8 cellular contexts compared by ENCODE assay signal in genomic region chr16:21953541-21953902, GRCh38. TPM values are rescaled to one million over a fixed set of nuclear protein-coding genes. Genes with fewer than 3 reads are reported as not detected.
DNase-seq lines count a peak whose midpoint lies in the region; ATAC-seq and TF ChIP-seq lines count a peak whose summit lies in the region.

No MANE protein-coding gene starts in this region.

- peak overlapping the region; percentile 91 for H2AFZ ChIP-seq in DND-41 (ENCODE audit: low read depth, low read length)

- peak overlapping the region; percentile 69 to 83 for H3K4me3 ChIP-seq in DND-41 (ENCODE audit: low read depth in 1 of 2, low read length in 2 of 2)
- H3K4me3 ChIP-seq in iPS DF 6.9 (ENCODE audit: low read length) = peak overlapping the region; percentile 91

- DNase-seq in DND-41 = no peak
- DNase-seq in activated T-helper 1 cell treated with anti-CD3 and anti-CD28 coated beads, Interleukin-12 subunit alpha, Interleukin-12 subunit beta, Interleukin-2, Interleukin-4 antibody, amounts not matched to agents 30 ng/mL and 10 ng/mL and 1 ng/mL, durations not matched to agents 14 hours and 24 hours and 36 hours (ENCODE audit: low spot score) = no peak
- no peak for DNase-seq in iPS DF 6.9 (ENCODE audit: low read depth, low spot score)
- no peak for DNase-seq in stimulated activated naive B cell treated with anti-CD40 and anti-IgM and Interleukin-4, amounts not matched to agents 10 μg/mL and 1 μg/mL and 100 μg/mL, for 72 hours
- DNase-seq in NCI-H2029 (lab: John Stamatoyannopoulos, UW) = no peak
- no peak for DNase-seq in COLO668 (lab: John Stamatoyannopoulos, UW; ENCODE audit: unreplicated experiment)
- no peak for DNase-seq in NCI-H1105 treated with DMSO at 0.1 percent for 48 hours (lab: John Stamatoyannopoulos, UW)

- no peaks in the 10 kb centered on the region for H3K9me3 Mint-ChIP-seq in activated T-helper 1 cell treated with anti-CD3 and anti-CD28 coated beads, Interleukin-12 subunit alpha, Interleukin-12 subunit beta, Interleukin-2, Interleukin-4 antibody, amounts not matched to agents 30 ng/mL and 10 ng/mL and 1 ng/mL, durations not matched to agents 14 hours and 24 hours and 36 hours
- H3K9me3 Mint-ChIP-seq in stimulated activated naive B cell treated with anti-CD40 and anti-IgM and Interleukin-4, amounts not matched to agents 10 μg/mL and 1 μg/mL and 100 μg/mL, for 72 hours = no peaks in the 10 kb centered on the region

- WGBS in iPS DF 6.9 (ENCODE audit: insufficient coverage, insufficient read length) = no CpG with 5 or more reads among the region's 15 CpGs

- H3K4me1 Mint-ChIP-seq in activated T-helper 1 cell treated with anti-CD3 and anti-CD28 coated beads, Interleukin-12 subunit alpha, Interleukin-12 subunit beta, Interleukin-2, Interleukin-4 antibody, amounts not matched to agents 30 ng/mL and 10 ng/mL and 1 ng/mL, durations not matched to agents 14 hours and 24 hours and 36 hours (ENCODE audit: low read depth) = peaks cover 51% of the 10 kb centered on the region
- peaks cover 22 to 44% of the 10 kb centered on the region in 2 donors for H3K4me1 Mint-ChIP-seq in stimulated activated naive B cell treated with anti-CD40 and anti-IgM and Interleukin-4, amounts not matched to agents 10 μg/mL and 1 μg/mL and 100 μg/mL, for 72 hours

- peak overlapping the region; percentile 96 for H3K27ac ChIP-seq in DND-41 (ENCODE audit: low read length)
- no peak overlapping the region for H3K27ac ChIP-seq in iPS DF 6.9 (ENCODE audit: low read length)

- peaks cover 25% of the 10 kb centered on the region for H3K36me3 Mint-ChIP-seq in activated T-helper 1 cell treated with anti-CD3 and anti-CD28 coated beads, Interleukin-12 subunit alpha, Interleukin-12 subunit beta, Interleukin-2, Interleukin-4 antibody, amounts not matched to agents 30 ng/mL and 10 ng/mL and 1 ng/mL, durations not matched to agents 14 hours and 24 hours and 36 hours (ENCODE audit: low read depth)
- peaks cover 13 to 20% of the 10 kb centered on the region in 2 donors for H3K36me3 Mint-ChIP-seq in stimulated activated naive B cell treated with anti-CD40 and anti-IgM and Interleukin-4, amounts not matched to agents 10 μg/mL and 1 μg/mL and 100 μg/mL, for 72 hours

- H4K20me1 ChIP-seq in DND-41 (ENCODE audit: insufficient read depth, low read length) = peaks cover 26% of the 10 kb centered on the region

- H3K79me2 ChIP-seq in DND-41 (ENCODE audit: insufficient read depth, low read length) = peaks cover 69% of the 10 kb centered on the region

- H3K4me3 Mint-ChIP-seq in activated T-helper 1 cell treated with anti-CD3 and anti-CD28 coated beads, Interleukin-12 subunit alpha, Interleukin-12 subunit beta, Interleukin-2, Interleukin-4 antibody, amounts not matched to agents 30 ng/mL and 10 ng/mL and 1 ng/mL, durations not matched to agents 14 hours and 24 hours and 36 hours = peak overlapping the region; percentile 99
- H3K4me3 Mint-ChIP-seq in stimulated activated naive B cell treated with anti-CD40 and anti-IgM and Interleukin-4, amounts not matched to agents 10 μg/mL and 1 μg/mL and 100 μg/mL, for 72 hours = peak overlapping the region; percentile 96

- H3K36me3 ChIP-seq in DND-41 (ENCODE audit: insufficient read depth, low read length) = peaks cover 38% of the 10 kb centered on the region
- H3K36me3 ChIP-seq in iPS DF 6.9 (ENCODE audit: control insufficient read depth, insufficient read depth, low read length) = peaks cover 3% of the 10 kb centered on the region; the same call in 1 of the 2 replicates

- H3K4me1 ChIP-seq in DND-41 (ENCODE audit: insufficient read depth, low read length) = peaks cover 37% of the 10 kb centered on the region
- H3K4me1 ChIP-seq in iPS DF 6.9 (ENCODE audit: control insufficient read depth, insufficient read depth, low read length) = no peaks in the 10 kb centered on the region

- no peak for TF ChIP-seq CTCF in DND-41 (IDR thresholded peaks at IDR 0.05; ENCODE audit: borderline replicate concordance, extremely low read depth, low read length, poor library complexity, severe bottlenecking)

- intact Hi-C loops in activated T-helper 1 cell treated with anti-CD3 and anti-CD28 coated beads, Interleukin-12 subunit alpha, Interleukin-12 subunit beta, Interleukin-2, Interleukin-4 antibody, amounts not matched to agents 30 ng/mL and 10 ng/mL and 1 ng/mL, durations not matched to agents 14 hours and 24 hours and 36 hours (cut with micrococcal nuclease) = loop anchor here (1.0 to 5.0 kb wide), 5 partner anchors 53 to 1603 kb away; partner anchors contain the start of genes CDR2, EARS2 and UBFD1

- peak overlapping the region; percentile 81 for H3K9ac ChIP-seq in DND-41 (ENCODE audit: low read depth, low read length)

- H3K27me3 ChIP-seq in DND-41 (ENCODE audit: insufficient read depth, low read length, poor library complexity) = no peaks in the 10 kb centered on the region
- no peaks in the 10 kb centered on the region for H3K27me3 ChIP-seq in iPS DF 6.9 (ENCODE audit: control insufficient read depth, insufficient read depth, low read length)

- no peaks in the 10 kb centered on the region for H3K27me3 Mint-ChIP-seq in activated T-helper 1 cell treated with anti-CD3 and anti-CD28 coated beads, Interleukin-12 subunit alpha, Interleukin-12 subunit beta, Interleukin-2, Interleukin-4 antibody, amounts not matched to agents 30 ng/mL and 10 ng/mL and 1 ng/mL, durations not matched to agents 14 hours and 24 hours and 36 hours (ENCODE audit: insufficient read depth)
- H3K27me3 Mint-ChIP-seq in stimulated activated naive B cell treated with anti-CD40 and anti-IgM and Interleukin-4, amounts not matched to agents 10 μg/mL and 1 μg/mL and 100 μg/mL, for 72 hours = no peaks in the 10 kb centered on the region

- H3K9me3 ChIP-seq in DND-41 (ENCODE audit: insufficient read depth, low read length, severe bottlenecking) (no peaks in the 10 kb centered on the region), iPS DF 6.9 (ENCODE audit: control insufficient read depth, insufficient read depth, low read length) (no peaks in the 10 kb centered on the region)

- ATAC-seq in DND-41 (ENCODE audit: insufficient read depth, low read depth) (peak; percentile 18), HG02610 (IDR thresholded peaks at IDR 0.05; ENCODE audit: unreplicated experiment) (peak; percentile 23)
- peak; percentile 26 to 33 for ATAC-seq in stimulated activated naive B cell treated with anti-CD40 and anti-IgM and Interleukin-4, amounts not matched to agents 10 μg/mL and 1 μg/mL and 100 μg/mL, for 72 hours (replicated peaks)

- peak overlapping the region; percentile 95 for H3K27ac Mint-ChIP-seq in activated T-helper 1 cell treated with anti-CD3 and anti-CD28 coated beads, Interleukin-12 subunit alpha, Interleukin-12 subunit beta, Interleukin-2, Interleukin-4 antibody, amounts not matched to agents 30 ng/mL and 10 ng/mL and 1 ng/mL, durations not matched to agents 14 hours and 24 hours and 36 hours
- H3K27ac Mint-ChIP-seq in stimulated activated naive B cell treated with anti-CD40 and anti-IgM and Interleukin-4, amounts not matched to agents 10 μg/mL and 1 μg/mL and 100 μg/mL, for 72 hours = peak overlapping the region; percentile 99

- peak overlapping the region; percentile 83 for H3K4me2 ChIP-seq in DND-41 (ENCODE audit: insufficient read depth, low read length)

RNA-seq across cellular contexts. Expression of gene UQCRC2, which starts 0.4 kb away (rescaled TPM):
- 235 and 260 TPM in 2 replicates for total RNA-seq in activated T-helper 1 cell treated with anti-CD3 and anti-CD28 coated beads, Interleukin-12 subunit alpha, Interleukin-12 subunit beta, Interleukin-2, Interleukin-4 antibody, amounts not matched to agents 30 ng/mL and 10 ng/mL and 1 ng/mL, durations not matched to agents 14 hours and 24 hours and 36 hours

RNA-seq across cellular contexts. Expression of gene PDZD9, which starts 47.4 kb away (rescaled TPM):
- total RNA-seq in activated T-helper 1 cell treated with anti-CD3 and anti-CD28 coated beads, Interleukin-12 subunit alpha, Interleukin-12 subunit beta, Interleukin-2, Interleukin-4 antibody, amounts not matched to agents 30 ng/mL and 10 ng/mL and 1 ng/mL, durations not matched to agents 14 hours and 24 hours and 36 hours = not detected in 2 replicates

RNA-seq across cellular contexts. Expression of gene MOSMO, which starts 54.4 kb away (rescaled TPM):
- total RNA-seq in activated T-helper 1 cell treated with anti-CD3 and anti-CD28 coated beads, Interleukin-12 subunit alpha, Interleukin-12 subunit beta, Interleukin-2, Interleukin-4 antibody, amounts not matched to agents 30 ng/mL and 10 ng/mL and 1 ng/mL, durations not matched to agents 14 hours and 24 hours and 36 hours = 12.7 and 16.3 TPM in 2 replicates
